ENCODE assay signal across 27 cellular contexts in the genomic region with DNA sequence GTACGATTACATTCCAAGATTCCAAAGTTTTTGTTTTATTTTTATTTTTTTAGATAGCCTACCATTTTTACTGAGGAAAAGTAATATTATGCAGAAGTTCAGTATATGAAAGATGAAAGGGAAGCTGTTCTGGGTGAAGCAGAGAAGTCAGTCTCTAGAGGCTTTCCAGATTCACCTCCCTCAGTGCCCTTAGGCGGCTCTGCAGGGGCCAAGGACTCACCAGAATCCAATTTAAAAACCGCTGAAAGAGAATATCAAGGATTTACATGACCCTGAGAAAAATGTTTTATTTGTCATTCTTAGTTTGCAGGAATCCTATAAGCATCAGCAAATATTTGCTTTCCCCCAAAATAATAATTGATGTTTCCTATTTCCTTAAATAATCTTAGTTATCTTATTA.
"Had no signal": no experiment of that assay in that cellular context is flagged by ENCODE, and none has a peak within 500 bp of the region (broad histone marks: within the 10 kb centered on the region; RNA-seq: fewer than 3 reads in every experiment).

No MANE protein-coding gene starts in this region.

- H3K4me3 ChIP-seq: left lung, lower lobe of right lung, ovary, right atrium auricular region, right lobe of liver, smooth muscle cell, stomach, testis, thyroid gland, transverse colon, upper lobe of left lung, vagina had no signal

- H3K27me3 ChIP-seq: left lung, neutrophil, ovary, right atrium auricular region, right lobe of liver, stomach, testis, thyroid gland, transverse colon, upper lobe of left lung, vagina had no signal

- H3K4me2 ChIP-seq: smooth muscle cell had no signal

- H3K9me3 ChIP-seq: neutrophil, ovary, right lobe of liver, testis, thyroid gland, transverse colon, vagina had no signal

- H3K4me1 Mint-ChIP-seq: immature natural killer cell; natural killer cell; stimulated activated naive B cell treated with anti-CD40 and anti-IgM and Interleukin-4, amounts not matched to agents 10 μg/mL and 1 μg/mL and 100 μg/mL, for 72 hours had no signal

- H3K27ac Mint-ChIP-seq: immature natural killer cell; natural killer cell; progenitor cell of endocrine pancreas; stimulated activated naive B cell treated with anti-CD40 and anti-IgM and Interleukin-4, amounts not matched to agents 10 μg/mL and 1 μg/mL and 100 μg/mL, for 72 hours had no signal

- DNase-seq: hypothalamus; immature natural killer cell; kidney; left colon; left lung; lower lobe of right lung; mammary epithelial cell; mesenchymal stem cell; natural killer cell; occipital lobe; ovary; right lobe of liver; stimulated activated CD4-positive, alpha-beta T cell treated with anti-CD3 and anti-CD28 coated beads, Interleukin-15, amount 100 ng/mL, for 24 hours; stimulated activated CD4-positive, alpha-beta T cell treated with anti-CD3 and anti-CD28 coated beads, Interleukin-2, amount 100 ng/mL, for 24 hours; stimulated activated CD4-positive, alpha-beta T cell treated with anti-CD3 and anti-CD28 coated beads, Interleukin-4, amount 100 ng/mL, for 1 hour; stimulated activated naive B cell treated with anti-CD40 and anti-IgM and Interleukin-4, amounts not matched to agents 10 μg/mL and 1 μg/mL and 100 μg/mL, for 72 hours; stimulated activated naive CD8-positive, alpha-beta T cell treated with anti-CD3 and anti-CD28 coated beads, Interleukin-15, Interleukin-2, amounts not matched to agents 100 U/mL and 50 U/mL, for 24 hours; stomach; testis; thyroid gland; transverse colon; upper lobe of left lung had no signal

- H3K27me3 Mint-ChIP-seq: progenitor cell of endocrine pancreas; stimulated activated naive B cell treated with anti-CD40 and anti-IgM and Interleukin-4, amounts not matched to agents 10 μg/mL and 1 μg/mL and 100 μg/mL, for 72 hours had no signal

- H3K4me1 ChIP-seq: left lung, lower lobe of right lung, right atrium auricular region, right lobe of liver, stomach, testis, thyroid gland, transverse colon, upper lobe of left lung, vagina had no signal

- H3K36me3 Mint-ChIP-seq: immature natural killer cell; natural killer cell; stimulated activated naive B cell treated with anti-CD40 and anti-IgM and Interleukin-4, amounts not matched to agents 10 μg/mL and 1 μg/mL and 100 μg/mL, for 72 hours had no signal

- H3K36me3 ChIP-seq: left lung, lower lobe of right lung, neutrophil, ovary, right atrium auricular region, right lobe of liver, stomach, thyroid gland, transverse colon, upper lobe of left lung, vagina had no signal

- ATAC-seq: left colon; left lung; lower lobe of right lung; natural killer cell; right lobe of liver; stimulated activated naive B cell treated with anti-CD40 and anti-IgM and Interleukin-4, amounts not matched to agents 10 μg/mL and 1 μg/mL and 100 μg/mL, for 72 hours; stimulated activated naive CD8-positive, alpha-beta T cell treated with anti-CD3 and anti-CD28 coated beads, Interleukin-15, Interleukin-2, amounts not matched to agents 100 U/mL and 50 U/mL, for 24 hours had no signal

- H3K4me3 Mint-ChIP-seq: immature natural killer cell; natural killer cell; stimulated activated naive B cell treated with anti-CD40 and anti-IgM and Interleukin-4, amounts not matched to agents 10 μg/mL and 1 μg/mL and 100 μg/mL, for 72 hours had no signal

- H3K27ac ChIP-seq: left lung, lower lobe of right lung, neutrophil, ovary, right atrium auricular region, right lobe of liver, stomach, testis, thyroid gland, transverse colon, upper lobe of left lung, vagina had no signal
